In the genomic region with DNA sequence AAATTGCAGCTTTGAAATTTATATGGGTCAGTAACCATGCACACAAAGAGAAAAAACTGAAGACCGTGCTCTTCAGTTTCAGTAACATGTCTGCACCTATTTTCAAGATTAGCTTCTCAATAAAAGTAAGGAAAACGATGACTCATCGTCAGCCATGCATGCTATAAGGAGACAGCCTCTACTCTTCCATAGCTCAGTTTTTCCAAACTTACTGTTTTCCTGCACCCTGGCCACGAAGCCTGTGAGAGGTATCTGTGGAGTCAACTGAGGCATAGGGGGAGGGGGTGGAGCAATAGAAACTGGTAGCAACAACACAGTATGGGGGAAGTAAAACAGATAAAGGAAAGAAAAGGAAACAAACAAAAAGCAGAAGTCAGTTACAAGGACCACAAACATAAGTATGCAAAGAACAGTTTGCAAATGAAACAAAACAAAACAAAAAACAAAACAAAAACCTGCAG, we compare ENCODE assay signal across 1 cellular context.
TF ChIP-seq lines count a peak whose summit lies in the region.

No MANE protein-coding gene starts in this region.

TF ChIP-seq in HEK293, 187 proteins besides CTCF, POLR2A, EP300 and RAD21 (continued from another document and continues in another):
- TF ChIP-seq REST (tag by site-specific recombination; IDR thresholded peaks at IDR 0.05) (no peak), ZBTB26 (tag by site-specific recombination; optimal IDR thresholded peaks at IDR 0.05) (no peak), ZNF132 (tag by site-specific recombination; IDR thresholded peaks at IDR 0.05; ENCODE audit: borderline replicate concordance) (no peak), ZSCAN18 (tag by site-specific recombination; IDR thresholded peaks at IDR 0.05) (no peak), IKZF3 (tag by site-specific recombination; IDR thresholded peaks at IDR 0.05) (0 out of 2 replicates have a peak, but pooled peaks have one; percentile 22), ZNF48 (tag by site-specific recombination; IDR thresholded peaks at IDR 0.05) (no peak), ZNF146 (tag by site-specific recombination; IDR thresholded peaks at IDR 0.05) (no peak), SETDB1 (IDR thresholded peaks at IDR 0.05; ENCODE audit: insufficient read length, low read length) (peak; percentile 76), OSR2 (tag by site-specific recombination; IDR thresholded peaks at IDR 0.05) (peak; percentile 39; the same call in 1 of the 2 replicates), ZNF521 (tag by site-specific recombination; IDR thresholded peaks at IDR 0.05) (no peak), BCL11B (tag by site-specific recombination; IDR thresholded peaks at IDR 0.05; ENCODE audit: low read depth) (no peak), ZNF473 (tag by site-specific recombination; IDR thresholded peaks at IDR 0.05) (no peak), ZNF624 (tag by site-specific recombination; IDR thresholded peaks at IDR 0.05) (no peak), ZNF658 (tag by site-specific recombination; IDR thresholded peaks at IDR 0.05) (no peak), ZNF366 (tag by site-specific recombination; conservative IDR thresholded peaks at IDR 0.05) (0 out of 2 replicates have a peak, but pooled peaks have one; percentile 40), GFI1B (tag by site-specific recombination; IDR thresholded peaks at IDR 0.05) (no peak), ZNF626 (tag by site-specific recombination; IDR thresholded peaks at IDR 0.05) (no peak), ZNF391 (tag by site-specific recombination; IDR thresholded peaks at IDR 0.05; ENCODE audit: borderline replicate concordance, low read depth) (no peak), ZNF701 (tag by site-specific recombination; IDR thresholded peaks at IDR 0.05) (no peak), ZEB2 (tag by site-specific recombination; IDR thresholded peaks at IDR 0.05) (0 out of 2 replicates have a peak, but pooled peaks have one; percentile 47), MYNN (tag by site-specific recombination; IDR thresholded peaks at IDR 0.05; ENCODE audit: borderline replicate concordance) (peak; percentile 45; the same call in 1 of the 2 replicates), ZNF335 (tag by site-specific recombination; conservative IDR thresholded peaks at IDR 0.05) (no peak), ZNF121 (tag by site-specific recombination; IDR thresholded peaks at IDR 0.05) (no peak), ZBTB44 (tag by site-specific recombination; IDR thresholded peaks at IDR 0.05) (peak; percentile 97), PRDM1 (tag by site-specific recombination; IDR thresholded peaks at IDR 0.05) (peak; percentile 67), ZNF223 (tag by site-specific recombination; IDR thresholded peaks at IDR 0.05) (no peak), ZBTB17 (tag by site-specific recombination; IDR thresholded peaks at IDR 0.05) (peak; percentile 40; the same call in 1 of the 2 replicates), ZNF501 (tag by site-specific recombination; IDR thresholded peaks at IDR 0.05) (0 out of 2 replicates have a peak, but pooled peaks have one; percentile 23), ZNF10 (tag by site-specific recombination; IDR thresholded peaks at IDR 0.05) (no peak), ZNF248 (tag by site-specific recombination; IDR thresholded peaks at IDR 0.05) (no peak), YY1 (tag by site-specific recombination; IDR thresholded peaks at IDR 0.05) (no peak), ZIC2 (tag by site-specific recombination; IDR thresholded peaks at IDR 0.05) (no peak), ZNF202 (tag by site-specific recombination; IDR thresholded peaks at IDR 0.05; ENCODE audit: borderline replicate concordance) (no peak), ZNF140 (tag by site-specific recombination; IDR thresholded peaks at IDR 0.05) (no peak), GLIS2 (tag by site-specific recombination; IDR thresholded peaks at IDR 0.05) (no peak), SP7 (tag by site-specific recombination; IDR thresholded peaks at IDR 0.05) (0 out of 2 replicates have a peak, but pooled peaks have one; percentile 33), KLF16 (tag by site-specific recombination; IDR thresholded peaks at IDR 0.05) (no peak), ZNF274 (IDR thresholded peaks at IDR 0.05; ENCODE audit: low read length) (no peak), ZNF274 (tag by site-specific recombination; IDR thresholded peaks at IDR 0.05; ENCODE audit: borderline replicate concordance) (no peak), ZNF114 (tag by site-specific recombination; IDR thresholded peaks at IDR 0.05) (no peak), ZFHX2 (tag by site-specific recombination; conservative IDR thresholded peaks at IDR 0.05) (no peak)
- TF ChIP-seq, protein P1, sequence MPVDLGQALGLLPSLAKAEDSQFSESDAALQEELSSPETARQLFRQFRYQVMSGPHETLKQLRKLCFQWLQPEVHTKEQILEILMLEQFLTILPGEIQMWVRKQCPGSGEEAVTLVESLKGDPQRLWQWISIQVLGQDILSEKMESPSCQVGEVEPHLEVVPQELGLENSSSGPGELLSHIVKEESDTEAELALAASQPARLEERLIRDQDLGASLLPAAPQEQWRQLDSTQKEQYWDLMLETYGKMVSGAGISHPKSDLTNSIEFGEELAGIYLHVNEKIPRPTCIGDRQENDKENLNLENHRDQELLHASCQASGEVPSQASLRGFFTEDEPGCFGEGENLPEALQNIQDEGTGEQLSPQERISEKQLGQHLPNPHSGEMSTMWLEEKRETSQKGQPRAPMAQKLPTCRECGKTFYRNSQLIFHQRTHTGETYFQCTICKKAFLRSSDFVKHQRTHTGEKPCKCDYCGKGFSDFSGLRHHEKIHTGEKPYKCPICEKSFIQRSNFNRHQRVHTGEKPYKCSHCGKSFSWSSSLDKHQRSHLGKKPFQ (tag by site-specific recombination; IDR thresholded peaks at IDR 0.05), result no peak
- TF ChIP-seq, protein P2, sequence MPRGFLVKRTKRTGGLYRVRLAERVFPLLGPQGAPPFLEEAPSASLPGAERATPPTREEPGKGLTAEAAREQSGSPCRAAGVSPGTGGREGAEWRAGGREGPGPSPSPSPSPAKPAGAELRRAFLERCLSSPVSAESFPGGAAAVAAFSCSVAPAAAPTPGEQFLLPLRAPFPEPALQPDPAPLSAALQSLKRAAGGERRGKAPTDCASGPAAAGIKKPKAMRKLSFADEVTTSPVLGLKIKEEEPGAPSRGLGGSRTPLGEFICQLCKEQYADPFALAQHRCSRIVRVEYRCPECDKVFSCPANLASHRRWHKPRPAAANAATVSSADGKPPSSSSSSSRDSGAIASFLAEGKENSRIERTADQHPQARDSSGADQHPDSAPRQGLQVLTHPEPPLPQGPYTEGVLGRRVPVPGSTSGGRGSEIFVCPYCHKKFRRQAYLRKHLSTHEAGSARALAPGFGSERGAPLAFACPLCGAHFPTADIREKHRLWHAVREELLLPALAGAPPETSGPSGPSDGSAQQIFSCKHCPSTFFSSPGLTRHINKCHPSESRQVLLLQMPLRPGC (tag by site-specific recombination; IDR thresholded peaks at IDR 0.05), result no peak
- TF ChIP-seq, protein P3, sequence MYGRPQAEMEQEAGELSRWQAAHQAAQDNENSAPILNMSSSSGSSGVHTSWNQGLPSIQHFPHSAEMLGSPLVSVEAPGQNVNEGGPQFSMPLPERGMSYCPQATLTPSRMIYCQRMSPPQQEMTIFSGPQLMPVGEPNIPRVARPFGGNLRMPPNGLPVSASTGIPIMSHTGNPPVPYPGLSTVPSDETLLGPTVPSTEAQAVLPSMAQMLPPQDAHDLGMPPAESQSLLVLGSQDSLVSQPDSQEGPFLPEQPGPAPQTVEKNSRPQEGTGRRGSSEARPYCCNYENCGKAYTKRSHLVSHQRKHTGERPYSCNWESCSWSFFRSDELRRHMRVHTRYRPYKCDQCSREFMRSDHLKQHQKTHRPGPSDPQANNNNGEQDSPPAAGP (tag by site-specific recombination; IDR thresholded peaks at IDR 0.05), result no peak
- TF ChIP-seq, protein P4, sequence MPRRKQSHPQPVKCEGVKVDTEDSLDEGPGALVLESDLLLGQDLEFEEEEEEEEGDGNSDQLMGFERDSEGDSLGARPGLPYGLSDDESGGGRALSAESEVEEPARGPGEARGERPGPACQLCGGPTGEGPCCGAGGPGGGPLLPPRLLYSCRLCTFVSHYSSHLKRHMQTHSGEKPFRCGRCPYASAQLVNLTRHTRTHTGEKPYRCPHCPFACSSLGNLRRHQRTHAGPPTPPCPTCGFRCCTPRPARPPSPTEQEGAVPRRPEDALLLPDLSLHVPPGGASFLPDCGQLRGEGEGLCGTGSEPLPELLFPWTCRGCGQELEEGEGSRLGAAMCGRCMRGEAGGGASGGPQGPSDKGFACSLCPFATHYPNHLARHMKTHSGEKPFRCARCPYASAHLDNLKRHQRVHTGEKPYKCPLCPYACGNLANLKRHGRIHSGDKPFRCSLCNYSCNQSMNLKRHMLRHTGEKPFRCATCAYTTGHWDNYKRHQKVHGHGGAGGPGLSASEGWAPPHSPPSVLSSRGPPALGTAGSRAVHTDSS (tag by site-specific recombination; IDR thresholded peaks at IDR 0.05), result no peak
- TF ChIP-seq, protein P5, sequence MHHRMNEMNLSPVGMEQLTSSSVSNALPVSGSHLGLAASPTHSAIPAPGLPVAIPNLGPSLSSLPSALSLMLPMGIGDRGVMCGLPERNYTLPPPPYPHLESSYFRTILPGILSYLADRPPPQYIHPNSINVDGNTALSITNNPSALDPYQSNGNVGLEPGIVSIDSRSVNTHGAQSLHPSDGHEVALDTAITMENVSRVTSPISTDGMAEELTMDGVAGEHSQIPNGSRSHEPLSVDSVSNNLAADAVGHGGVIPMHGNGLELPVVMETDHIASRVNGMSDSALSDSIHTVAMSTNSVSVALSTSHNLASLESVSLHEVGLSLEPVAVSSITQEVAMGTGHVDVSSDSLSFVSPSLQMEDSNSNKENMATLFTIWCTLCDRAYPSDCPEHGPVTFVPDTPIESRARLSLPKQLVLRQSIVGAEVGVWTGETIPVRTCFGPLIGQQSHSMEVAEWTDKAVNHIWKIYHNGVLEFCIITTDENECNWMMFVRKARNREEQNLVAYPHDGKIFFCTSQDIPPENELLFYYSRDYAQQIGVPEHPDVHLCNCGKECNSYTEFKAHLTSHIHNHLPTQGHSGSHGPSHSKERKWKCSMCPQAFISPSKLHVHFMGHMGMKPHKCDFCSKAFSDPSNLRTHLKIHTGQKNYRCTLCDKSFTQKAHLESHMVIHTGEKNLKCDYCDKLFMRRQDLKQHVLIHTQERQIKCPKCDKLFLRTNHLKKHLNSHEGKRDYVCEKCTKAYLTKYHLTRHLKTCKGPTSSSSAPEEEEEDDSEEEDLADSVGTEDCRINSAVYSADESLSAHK (tag by site-specific recombination; IDR thresholded peaks at IDR 0.05), result peak; percentile 90
- TF ChIP-seq, protein P6, sequence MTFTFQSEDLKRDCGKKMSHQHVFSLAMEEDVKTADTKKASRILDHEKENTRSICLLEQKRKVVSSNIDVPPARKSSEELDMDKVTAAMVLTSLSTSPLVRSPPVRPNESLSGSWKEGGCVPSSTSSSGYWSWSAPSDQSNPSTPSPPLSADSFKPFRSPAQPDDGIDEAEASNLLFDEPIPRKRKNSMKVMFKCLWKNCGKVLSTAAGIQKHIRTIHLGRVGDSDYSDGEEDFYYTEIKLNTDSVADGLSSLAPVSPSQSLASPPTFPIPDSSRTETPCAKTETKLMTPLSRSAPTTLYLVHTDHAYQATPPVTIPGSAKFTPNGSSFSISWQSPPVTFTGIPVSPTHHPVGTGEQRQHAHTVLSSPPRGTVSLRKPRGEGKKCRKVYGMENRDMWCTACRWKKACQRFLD (tag by site-specific recombination; IDR thresholded peaks at IDR 0.05), result no peak
